In the genomic region with DNA sequence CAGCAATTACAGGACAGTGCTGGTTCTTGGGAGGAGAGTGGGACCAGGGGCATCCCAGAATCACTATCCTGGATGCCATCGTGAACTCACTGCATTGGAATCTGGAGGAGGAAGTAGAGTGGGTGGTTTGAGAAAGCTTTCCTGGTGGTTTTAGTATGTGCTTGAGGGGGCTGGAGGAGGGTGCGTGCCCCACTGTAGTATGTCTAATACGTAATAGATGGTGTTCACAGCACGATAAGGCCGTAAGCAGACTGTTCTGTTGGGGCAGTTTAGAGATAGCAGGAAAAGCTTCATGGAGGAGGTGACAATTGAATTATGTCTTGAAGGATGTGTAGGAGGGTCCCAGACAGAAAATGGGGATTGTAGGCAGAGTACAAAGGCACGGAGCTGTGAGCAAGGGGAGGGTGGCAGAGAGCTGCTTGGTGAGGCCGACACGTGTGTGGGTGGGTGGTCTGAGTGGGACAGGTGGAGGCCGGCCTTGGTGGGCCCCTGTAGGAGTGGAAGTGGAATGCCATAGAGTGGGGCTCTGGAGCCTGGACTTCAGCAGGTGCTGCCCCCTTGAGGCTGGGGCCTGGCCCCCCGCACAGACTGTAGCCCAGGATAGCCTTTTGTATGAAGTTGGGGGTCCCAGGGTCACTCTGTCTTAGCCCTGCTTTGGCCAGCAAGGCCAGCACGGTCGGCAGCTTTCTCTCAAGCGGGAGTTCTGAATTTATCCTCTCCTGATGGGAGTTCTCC, we compare ENCODE assay signal across 10 cellular contexts. TPM values are rescaled to one million over a fixed set of nuclear protein-coding genes. Genes with fewer than 3 reads are reported as not detected.
DNase-seq lines count a peak whose midpoint lies in the region; ATAC-seq and TF ChIP-seq lines count a peak whose summit lies in the region.
"Had no signal": no experiment of that assay in that cellular context is flagged by ENCODE, and none has a peak within 500 bp of the region (broad histone marks: within the 10 kb centered on the region; RNA-seq: fewer than 3 reads in every experiment).

No MANE protein-coding gene starts in this region.

- RAD21 ChIA-PET in HCT116 (lab: Charles Lee; ENCODE audit: low non-redundant PET in 1 of 2, low total read pairs in 2 of 2, uncharacterized antibody in 2 of 2, unreplicated experiment in 2 of 2), result interaction anchor here in 1 of 2 experiments (1.1 kb wide), 1 partner anchor 77 kb away, joined by 4 read pairs; no protein-coding TSS in a partner anchor

- TF ChIP-seq RAD21 in HCT116 (IDR thresholded peaks at IDR 0.05; ENCODE audit: low read depth) (peak; percentile 63), liver (IDR thresholded peaks at IDR 0.05) (peak; percentile 11 to 42)

- no TSS peak for BruUV-seq in HCT116 (replicated peaks; lab: Mats Ljungman, UMichigan)

- TF ChIP-seq POLR2A in HCT116 (IDR thresholded peaks at IDR 0.05; ENCODE audit: borderline replicate concordance, extremely low read depth, insufficient read depth, insufficient read length), result no peak

- peak; percentile 35 for DNase-seq in AG10803 (ENCODE audit: low read depth)
- no peak for DNase-seq in HCT116 (ENCODE audit: low read depth, low spot score)
- no peak for DNase-seq in astrocyte of the cerebellum (ENCODE audit: low read depth)
- no peak for DNase-seq in mucosa of gallbladder (ENCODE audit: low spot score)
- no peak for DNase-seq in NCI-H526 treated with DMSO at 0.1 percent for 48 hours (lab: John Stamatoyannopoulos, UW)
- DNase-seq: cortex of kidney had no signal

- H3K4me3 ChIP-seq in AG10803 (ENCODE audit: low read length) (no peak overlapping the region), HCT116 (replicated peaks in 1 of 2; ENCODE audit: low read depth in 1 of 2, low read length in 2 of 2) (peak overlapping the region in 1 of 2 experiments; percentile 2; a peak in 1 of 4 replicates), astrocyte of the cerebellum (ENCODE audit: low read depth, low read length) (no peak overlapping the region), liver (ENCODE audit: low read depth in 1 of 3, low read length in 3 of 3) (no peak overlapping the region)

- H3K79me2 ChIP-seq in HCT116 (ENCODE audit: insufficient read depth, low read length), result no peaks in the 10 kb centered on the region

- H3K4me1 ChIP-seq in HCT116 (ENCODE audit: control insufficient read depth in 1 of 2, insufficient read depth in 2 of 2, low read length in 2 of 2) (peaks cover 17 to 38% of the 10 kb centered on the region in 2 experiments), liver (ENCODE audit: control insufficient read depth in 4 of 4, insufficient read depth in 4 of 4, low read length in 3 of 4) (peaks cover 3 to 36% (median 28%) of the 10 kb centered on the region in 4 donors)

- in situ Hi-C loops in astrocyte of the cerebellum (cut with HindIII; ENCODE audit: low sequenced_read_pairs), result no loop called here

- H3K9me2 ChIP-seq in HCT116 (ENCODE audit: insufficient read depth), result no peaks in the 10 kb centered on the region

- ATAC-seq in HCT116 (peak; percentile 80), HG02763 (IDR thresholded peaks at IDR 0.05; ENCODE audit: unreplicated experiment) (no peak)
- no peak for ATAC-seq in activated CD4-positive, CD25-positive, alpha-beta regulatory T cell treated with anti-CD3 and anti-CD28 coated beads, Interleukin-2, amount 50 U/mL, for 24 hours

- peak overlapping the region; percentile 61 for H3K4me2 ChIP-seq in HCT116 (ENCODE audit: low read length)

- intact Hi-C loops in HCT116 (cut with micrococcal nuclease), result no loop called here

- H3K27ac ChIP-seq in HCT116 (ENCODE audit: low read depth, low read length) (no peak overlapping the region), liver (ENCODE audit: low read depth in 1 of 2, low read length in 2 of 2) (no peak overlapping the region)

- CTCF ChIA-PET in HCT116 (lab: Charles Lee), result interaction anchor here (1.1 to 1.6 kb wide), 3 partner anchors 11 to 22 kb away, joined by 3 to 4 read pairs (median 3); no protein-coding TSS in a partner anchor

- H3K9me3 ChIP-seq in HCT116 (ENCODE audit: control insufficient read depth in 1 of 2, insufficient read depth in 1 of 2, low read depth in 1 of 2, low read length in 2 of 2) (no peaks in the 10 kb centered on the region), liver (ENCODE audit: control insufficient read depth in 4 of 4, low read length in 3 of 4) (no peaks in the 10 kb centered on the region)

- H3K9ac ChIP-seq in HCT116 (ENCODE audit: low read length) (peak overlapping the region; percentile 20; the same call in 1 of the 2 replicates), liver (ENCODE audit: low read depth in 1 of 2, low read length in 2 of 2) (no peak overlapping the region)

- POLR2A ChIA-PET in HCT116 (lab: Charles Lee), result no interaction called here

- TF ChIP-seq CTCF in AG10803 (conservative IDR thresholded peaks at IDR 0.05; ENCODE audit: low read length) (no peak; the same call in 1 of the 2 replicates), HCT116 (IDR thresholded peaks at IDR 0.05 in 2 of 3, conservative IDR thresholded peaks at IDR 0.05 in 1 of 3; ENCODE audit: borderline replicate concordance in 1 of 3, insufficient read depth in 1 of 3, low read depth in 2 of 3, low read length in 2 of 3) (peak; percentile 39 to 79 (median 70); a peak in 5 of 6 replicates), astrocyte of the cerebellum (IDR thresholded peaks at IDR 0.05; ENCODE audit: low read depth, low read length, missing control alignments) (peak; percentile 25), liver (IDR thresholded peaks at IDR 0.05; ENCODE audit: low read depth, low read length, missing input control) (peak; percentile 8)

- no peaks in the 10 kb centered on the region for H3K27me3 ChIP-seq in HCT116 (ENCODE audit: insufficient read depth, low read length)
- H3K27me3 ChIP-seq in liver (ENCODE audit: control insufficient read depth in 4 of 4, insufficient read depth in 4 of 4, low read length in 3 of 4), result no peaks in the 10 kb centered on the region

- no peaks in the 10 kb centered on the region for H4K20me1 ChIP-seq in HCT116 (ENCODE audit: insufficient read depth)

- WGBS in liver, result 90% methylated on average over 13 of the region's 13 CpGs

- no peaks in the 10 kb centered on the region for H3K36me3 ChIP-seq in HCT116 (ENCODE audit: control insufficient read depth in 1 of 2, insufficient read depth in 2 of 2, low read length in 2 of 2)
- H3K36me3 ChIP-seq in liver (ENCODE audit: control insufficient read depth in 4 of 4, insufficient read depth in 3 of 4, low read depth in 1 of 4, low read length in 3 of 4), result peaks cover 8 to 56% (median 42%) of the 10 kb centered on the region in 4 donors

- H2AFZ ChIP-seq in HCT116 (ENCODE audit: low read depth, low read length, poor library complexity, severe bottlenecking), result no peak overlapping the region

TF ChIP-seq in HCT116, 20 proteins besides CTCF, POLR2A, EP300 and RAD21:
- TF ChIP-seq SRF (IDR thresholded peaks at IDR 0.05; ENCODE audit: low read depth) (no peak), EGR1 (IDR thresholded peaks at IDR 0.05; ENCODE audit: low read depth) (peak; percentile 53; the same call in 1 of the 2 replicates)
- TF ChIP-seq, protein P1, sequence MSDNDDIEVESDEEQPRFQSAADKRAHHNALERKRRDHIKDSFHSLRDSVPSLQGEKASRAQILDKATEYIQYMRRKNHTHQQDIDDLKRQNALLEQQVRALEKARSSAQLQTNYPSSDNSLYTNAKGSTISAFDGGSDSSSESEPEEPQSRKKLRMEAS (IDR thresholded peaks at IDR 0.05), result no peak

TF ChIP-seq in liver, 16 proteins besides CTCF, POLR2A, EP300 and RAD21 (continues in another document):
- TF ChIP-seq, protein P2, sequence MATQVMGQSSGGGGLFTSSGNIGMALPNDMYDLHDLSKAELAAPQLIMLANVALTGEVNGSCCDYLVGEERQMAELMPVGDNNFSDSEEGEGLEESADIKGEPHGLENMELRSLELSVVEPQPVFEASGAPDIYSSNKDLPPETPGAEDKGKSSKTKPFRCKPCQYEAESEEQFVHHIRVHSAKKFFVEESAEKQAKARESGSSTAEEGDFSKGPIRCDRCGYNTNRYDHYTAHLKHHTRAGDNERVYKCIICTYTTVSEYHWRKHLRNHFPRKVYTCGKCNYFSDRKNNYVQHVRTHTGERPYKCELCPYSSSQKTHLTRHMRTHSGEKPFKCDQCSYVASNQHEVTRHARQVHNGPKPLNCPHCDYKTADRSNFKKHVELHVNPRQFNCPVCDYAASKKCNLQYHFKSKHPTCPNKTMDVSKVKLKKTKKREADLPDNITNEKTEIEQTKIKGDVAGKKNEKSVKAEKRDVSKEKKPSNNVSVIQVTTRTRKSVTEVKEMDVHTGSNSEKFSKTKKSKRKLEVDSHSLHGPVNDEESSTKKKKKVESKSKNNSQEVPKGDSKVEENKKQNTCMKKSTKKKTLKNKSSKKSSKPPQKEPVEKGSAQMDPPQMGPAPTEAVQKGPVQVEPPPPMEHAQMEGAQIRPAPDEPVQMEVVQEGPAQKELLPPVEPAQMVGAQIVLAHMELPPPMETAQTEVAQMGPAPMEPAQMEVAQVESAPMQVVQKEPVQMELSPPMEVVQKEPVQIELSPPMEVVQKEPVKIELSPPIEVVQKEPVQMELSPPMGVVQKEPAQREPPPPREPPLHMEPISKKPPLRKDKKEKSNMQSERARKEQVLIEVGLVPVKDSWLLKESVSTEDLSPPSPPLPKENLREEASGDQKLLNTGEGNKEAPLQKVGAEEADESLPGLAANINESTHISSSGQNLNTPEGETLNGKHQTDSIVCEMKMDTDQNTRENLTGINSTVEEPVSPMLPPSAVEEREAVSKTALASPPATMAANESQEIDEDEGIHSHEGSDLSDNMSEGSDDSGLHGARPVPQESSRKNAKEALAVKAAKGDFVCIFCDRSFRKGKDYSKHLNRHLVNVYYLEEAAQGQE (IDR thresholded peaks at IDR 0.05), result no peak
- TF ChIP-seq TAF1 (conservative IDR thresholded peaks at IDR 0.05) (no peak), YY1 (IDR thresholded peaks at IDR 0.05) (no peak), HNF4A (conservative IDR thresholded peaks at IDR 0.05) (no peak), SP1 (IDR thresholded peaks at IDR 0.05) (no peak), NR2F2 (IDR thresholded peaks at IDR 0.05) (no peak), GABPA (IDR thresholded peaks at IDR 0.05 in 1 of 2, conservative IDR thresholded peaks at IDR 0.05 in 1 of 2) (no peak), FOXA2 (IDR thresholded peaks at IDR 0.05) (no peak), JUND (IDR thresholded peaks at IDR 0.05) (no peak), EGR1 (IDR thresholded peaks at IDR 0.05; ENCODE audit: low read depth in 2 of 2) (no peak), HNF4G (IDR thresholded peaks at IDR 0.05) (no peak)
- TF ChIP-seq, protein P1 (IDR thresholded peaks at IDR 0.05), result no peak

RNA-seq across cellular contexts. Expression of a gene that starts 37.0 kb away (rescaled TPM):
- total RNA-seq in HCT116 (2021; ENCODE audit: unreplicated experiment), result 6.8 TPM
- 2.6 and 2.9 TPM in 2 replicates for polyA plus RNA-seq in HCT116 (2012)
- total RNA-seq in liver, result 10 to 100 TPM; 47.0 to 67.6 TPM
- 10 to 100 TPM; 18.8 to 23.6 TPM for polyA plus RNA-seq in liver
- total RNA-seq in mucosa of gallbladder, result 31.2 TPM

RNA-seq across cellular contexts. Expression of a gene that starts 59.8 kb away (rescaled TPM):
- not detected for total RNA-seq in HCT116 (2021; ENCODE audit: unreplicated experiment)
- polyA plus RNA-seq in HCT116 (2012), result not detected in 2 replicates
- total RNA-seq in liver, result 1 to 10 TPM in 1 of 2 donors, under 1 TPM in 1; 0.23 to 1.5 TPM
- under 1 TPM; 0.58 to 0.97 TPM for polyA plus RNA-seq in liver
- 2.3 TPM for total RNA-seq in mucosa of gallbladder
- total RNA-seq: NCI-H460 had no signal
